9 cellular contexts compared by ENCODE assay signal in the genomic region with DNA sequence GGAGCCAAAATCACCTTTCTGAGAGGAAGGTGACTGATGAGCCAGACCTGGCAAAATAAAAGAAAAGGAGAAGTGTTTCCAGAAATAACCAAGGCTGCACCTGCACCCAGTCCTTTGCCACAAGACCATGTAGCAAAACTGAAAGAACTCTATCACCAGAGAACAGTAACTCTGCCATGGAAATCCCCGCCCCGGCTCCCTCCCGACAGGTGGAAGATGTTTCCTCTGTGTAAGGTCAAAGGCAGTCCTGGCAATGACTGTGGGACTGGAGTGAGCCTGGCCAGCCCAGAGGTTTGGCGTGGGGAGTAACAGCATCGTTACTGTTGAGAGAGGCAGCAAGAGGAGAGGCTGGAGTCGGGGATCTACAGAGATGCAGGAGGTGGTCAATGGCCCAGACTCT. TPM values are rescaled to one million over a fixed set of nuclear protein-coding genes. Genes with fewer than 3 reads are reported as not detected.
A peak's percentile ranks its signal among the peaks of the same experiment; 100 is the strongest.
DNase-seq lines count a peak whose midpoint lies in the region; ATAC-seq, FAIRE-seq and TF ChIP-seq lines count a peak whose summit lies in the region.
"Had no signal": no experiment of that assay in that cellular context is flagged by ENCODE, and none has a peak within 500 bp of the region (broad histone marks: within the 10 kb centered on the region; RNA-seq: fewer than 3 reads in every experiment).

No MANE protein-coding gene starts in this region.

- intact Hi-C loops in left colon (cut with DNase I, micrococcal nuclease), result no loop called here

- H3K4me1 Mint-ChIP-seq in osteocyte (ENCODE audit: unreplicated experiment) (peaks cover 47% of the 10 kb centered on the region), HFFc6 (ENCODE audit: low read depth) (peaks cover 83% of the 10 kb centered on the region)

- no peaks in the 10 kb centered on the region for H3K27me3 Mint-ChIP-seq in osteocyte (ENCODE audit: unreplicated experiment)
- peaks cover 2% of the 10 kb centered on the region for H3K27me3 Mint-ChIP-seq in HFFc6 (ENCODE audit: insufficient read depth)

- TF ChIP-seq CTCF in osteocyte (IDR thresholded peaks at IDR 0.05), result no peak
- no peak for TF ChIP-seq CTCF in HFFc6 (IDR thresholded peaks at IDR 0.05)

- H3K4me3 Mint-ChIP-seq in osteocyte (ENCODE audit: unreplicated experiment), result no peak overlapping the region
- no peak overlapping the region for H3K4me3 Mint-ChIP-seq in HFFc6

- H3K9me3 Mint-ChIP-seq in osteocyte (ENCODE audit: unreplicated experiment) (no peaks in the 10 kb centered on the region), HFFc6 (no peaks in the 10 kb centered on the region)

- FAIRE-seq in GM18507 (lab: Jason Lieb, UNC), result peak; percentile 97
- FAIRE-seq: endometrium had no signal

- ATAC-seq in GM21367 (IDR thresholded peaks at IDR 0.05; ENCODE audit: unreplicated experiment) (peak; percentile 70), HG03432 (IDR thresholded peaks at IDR 0.05; ENCODE audit: unreplicated experiment) (peak; percentile 76), left colon (peak; percentile 86)

- peaks cover 3% of the 10 kb centered on the region for H3K36me3 Mint-ChIP-seq in osteocyte (ENCODE audit: unreplicated experiment)
- H3K36me3 Mint-ChIP-seq in HFFc6 (ENCODE audit: low read depth), result no peaks in the 10 kb centered on the region

- DNase-seq in GM18507 (ENCODE audit: extremely low spot score, insufficient read length, low read depth) (peak; percentile 30), left colon (peak; percentile 68 to 73), D341Med (ENCODE audit: low spot score) (no peak), osteocyte (ENCODE audit: extremely low spot score, unreplicated experiment) (no peak), HFFc6 (no peak)
- no peak for DNase-seq in activated effector memory CD4-positive, alpha-beta T cell treated with Interleukin-2 at 50 U/mL for 16 hours

- H3K27ac Mint-ChIP-seq in osteocyte (ENCODE audit: unreplicated experiment), result no peak overlapping the region
- no peak overlapping the region for H3K27ac Mint-ChIP-seq in HFFc6

RNA-seq across cellular contexts. Expression of gene SPRED2, which starts 42.3 kb away (rescaled TPM):
- total RNA-seq in left colon, result 10 to 100 TPM; 41.5 to 57.0 TPM
- total RNA-seq in osteocyte, result 44.4 and 46.3 TPM in 2 replicates
- 10 to 100 TPM; 28.7 to 38.5 (median 33.3) TPM for total RNA-seq in HFFc6 (2021; fragmentation: NEBNext Ultra II Directional; extraction: Animal tissue kit (Norgen Biotek cat#: 25700))

Comparison
In these comparisons a context has a peak if more than half of its experiments do, and no peak if none do; other contexts are left out.
1. DNase-seq: peak in GM18507 (single experiment) and left colon (2 of 2); none in D341Med (single experiment), osteocyte (single experiment), activated effector memory CD4-positive, alpha-beta T cell treated with Interleukin-2 at 50 U/mL for 16 hours (single experiment) and HFFc6 (single experiment).
2. Peak in every context shown above with its lines, with median percentiles within 50 percentile points of each other: ATAC-seq.